16 cellular contexts compared by ENCODE assay signal in the genomic region with DNA sequence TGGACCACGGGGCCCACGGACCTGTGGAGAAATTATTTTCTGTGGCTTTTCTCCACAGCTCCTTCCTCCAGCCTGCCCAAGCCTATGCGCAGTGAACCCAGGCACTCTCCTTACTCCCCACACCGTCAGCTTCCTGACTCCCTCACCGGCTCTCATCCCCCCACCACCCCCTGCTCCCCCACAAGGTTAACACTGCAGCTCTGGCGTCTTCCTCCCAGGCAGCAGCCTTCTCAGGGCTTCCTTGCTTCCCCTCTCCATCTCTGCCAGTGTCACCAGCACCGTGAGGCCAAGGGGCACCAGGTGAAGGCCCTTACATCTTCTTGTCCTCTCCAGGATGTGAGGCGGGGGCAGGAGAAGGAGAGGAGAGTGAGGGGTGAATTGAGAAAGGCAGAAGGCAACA.
A peak's percentile ranks its signal among the peaks of the same experiment; 100 is the strongest.
DNase-seq lines count a peak whose midpoint lies in the region; ATAC-seq, FAIRE-seq and TF ChIP-seq lines count a peak whose summit lies in the region.
"Had no signal": no experiment of that assay in that cellular context is flagged by ENCODE, and none has a peak within 500 bp of the region (broad histone marks: within the 10 kb centered on the region; RNA-seq: fewer than 3 reads in every experiment).

No MANE protein-coding gene starts in this region.

- H3K79me2 ChIP-seq in OCI-LY3 (ENCODE audit: low read length) (0 out of 2 replicates have a peak, but pooled peaks cover 3% of the 10 kb centered on the region), osteoblast (ENCODE audit: insufficient read depth, low read length) (no peaks in the 10 kb centered on the region)

- in situ Hi-C loops in GM13977 (cut with MboI; ENCODE audit: low pct_unique_long_range_greater_than_20kb, low sequenced_read_pairs, unreplicated experiment), result no loop called here

- H3K9me3 ChIP-seq in OCI-LY3 (ENCODE audit: insufficient read depth, low read length) (no peaks in the 10 kb centered on the region), osteoblast (ENCODE audit: low read depth, low read length) (no peaks in the 10 kb centered on the region)

- no peak overlapping the region for H3K4me3 ChIP-seq in OCI-LY3 (ENCODE audit: low read length)
- no peak overlapping the region for H3K4me3 ChIP-seq in osteoblast (ENCODE audit: insufficient read depth, low read length)

- DNase-seq in GM19239 (ENCODE audit: insufficient read length, low spot score), result no peak
- DNase-seq in immature natural killer cell, result no peak
- DNase-seq in osteoblast (ENCODE audit: insufficient read length, low spot score, missing footprints), result peak; percentile 55
- DNase-seq in GM13977 (ENCODE audit: low spot score), result no peak
- DNase-seq in COLO829 (ENCODE audit: low spot score), result no peak
- DNase-seq: COR-L47, NCI-H1092 treated with DMSO at 0.1 percent for 48 hours, NCI-H187, NCI-H446 treated with DMSO at 0.1 percent for 48 hours, NCI-H748 treated with DMSO at 0.1 percent for 48 hours, SHP77 had no signal

- no peaks in the 10 kb centered on the region for H3K36me3 Mint-ChIP-seq in immature natural killer cell
- H3K36me3 Mint-ChIP-seq: IgD-negative memory B cell had no signal

- H3K4me1 Mint-ChIP-seq in immature natural killer cell, result peaks cover 45 to 66% of the 10 kb centered on the region in 2 donors

- H4K20me1 ChIP-seq in OCI-LY3 (ENCODE audit: insufficient read depth, low read length) (no peaks in the 10 kb centered on the region), osteoblast (ENCODE audit: insufficient read depth, low read length) (no peaks in the 10 kb centered on the region)

- FAIRE-seq in GM19239 (lab: Jason Lieb, UNC), result peak; percentile 62
- FAIRE-seq: RCC 7860 had no signal

- H3K27me3 Mint-ChIP-seq in immature natural killer cell (ENCODE audit: low read depth in 3 of 3), result peaks cover 16 to 32% (median 19%) of the 10 kb centered on the region in 3 donors

- H3K27ac Mint-ChIP-seq in immature natural killer cell, result peak overlapping the region in 5 of 6 donors; percentile 81 to 89 (median 85)
- H3K27ac Mint-ChIP-seq: IgD-negative memory B cell had no signal

- peak overlapping the region; percentile 77; the same call in 1 of the 2 replicates for H3K4me2 ChIP-seq in OCI-LY3 (ENCODE audit: low read length)
- no peak overlapping the region for H3K4me2 ChIP-seq in osteoblast (ENCODE audit: insufficient read depth, low read length)

- no peaks in the 10 kb centered on the region for H3K9me3 Mint-ChIP-seq in immature natural killer cell
- H3K9me3 Mint-ChIP-seq: IgD-negative memory B cell had no signal

- ATAC-seq in GM21737 (IDR thresholded peaks at IDR 0.05; ENCODE audit: unreplicated experiment) (no peak), HG03045 (IDR thresholded peaks at IDR 0.05; ENCODE audit: unreplicated experiment) (no peak)

- peaks cover 99% of the 10 kb centered on the region for H3K4me1 ChIP-seq in OCI-LY3 (ENCODE audit: low read length)
- peaks cover 36% of the 10 kb centered on the region for H3K4me1 ChIP-seq in osteoblast (ENCODE audit: insufficient read depth, low read length)

- H3K36me3 ChIP-seq in OCI-LY3 (replicated peaks; ENCODE audit: low read depth, low read length), result no peaks in the 10 kb centered on the region
- H3K36me3 ChIP-seq in osteoblast (ENCODE audit: insufficient read depth, low read length), result no peaks in the 10 kb centered on the region

- no peak for TF ChIP-seq CTCF in OCI-LY3 (IDR thresholded peaks at IDR 0.05; ENCODE audit: low read depth, low read length)
- no peak for TF ChIP-seq CTCF in osteoblast (IDR thresholded peaks at IDR 0.05; ENCODE audit: extremely low read depth, low read depth, low read length)
- no peak for TF ChIP-seq CTCF in GM13977 (IDR thresholded peaks at IDR 0.05; ENCODE audit: extremely low read depth, insufficient read depth, missing control alignments)

- H2AFZ ChIP-seq in OCI-LY3 (ENCODE audit: low read depth, low read length) (no peak overlapping the region), osteoblast (ENCODE audit: low read length) (no peak overlapping the region)

- H3K27me3 ChIP-seq in OCI-LY3 (ENCODE audit: low read depth, low read length), result no peaks in the 10 kb centered on the region
- no peaks in the 10 kb centered on the region for H3K27me3 ChIP-seq in osteoblast (ENCODE audit: insufficient read depth, low read length)

- H3K27ac ChIP-seq in OCI-LY3 (ENCODE audit: low read length) (no peak overlapping the region), osteoblast (ENCODE audit: low read depth, low read length) (no peak overlapping the region)

- H3K4me3 Mint-ChIP-seq in immature natural killer cell, result peak overlapping the region in 4 of 5 donors; percentile 33 to 79 (median 64)

- H3K9ac ChIP-seq in OCI-LY3 (ENCODE audit: low read length), result peak overlapping the region; percentile 62; the same call in 1 of the 2 replicates
